ENCODE assay signal across 3 cellular contexts in the genomic region with DNA sequence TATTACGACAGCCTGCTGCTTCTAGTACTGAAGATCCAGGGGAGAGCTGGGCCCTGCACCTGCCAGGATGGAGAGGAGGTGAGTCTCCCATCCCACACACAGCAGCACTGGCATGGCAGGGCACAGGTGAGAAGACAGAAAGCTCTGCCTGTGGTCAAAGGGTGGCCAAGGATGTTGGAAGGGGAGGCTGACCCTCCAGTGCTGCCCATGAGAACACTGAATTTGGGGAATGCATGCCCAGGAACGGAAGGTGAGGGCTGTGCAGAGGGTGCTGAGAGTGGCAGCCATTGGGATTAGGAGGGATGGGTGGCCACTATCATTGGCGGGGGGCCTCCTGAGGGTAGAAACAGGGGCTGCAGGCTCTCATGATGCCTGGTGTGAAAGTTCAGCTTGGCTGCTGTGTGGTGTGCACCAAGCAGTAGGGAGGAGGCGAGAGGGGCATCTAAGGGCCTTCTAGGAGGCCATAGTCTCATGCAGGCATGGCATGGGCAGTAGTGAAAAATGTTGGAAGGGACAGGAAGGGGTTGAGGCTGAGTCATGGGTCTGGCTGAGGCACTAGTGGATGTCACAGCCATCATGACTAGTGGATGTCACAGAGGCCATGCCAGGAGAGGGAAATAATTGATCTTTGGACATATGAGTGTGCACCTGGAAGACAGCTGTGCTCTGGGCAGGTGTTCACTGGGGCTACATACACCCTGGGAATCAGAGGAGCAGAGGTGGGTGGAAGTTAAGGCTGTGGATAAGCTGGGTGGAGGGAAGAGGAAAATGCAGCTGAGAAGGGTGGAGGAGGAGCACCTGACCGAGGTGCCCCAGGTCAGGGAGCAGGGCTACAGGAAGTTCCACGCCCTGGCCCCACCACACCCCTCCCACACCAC.
TF ChIP-seq lines count a peak whose summit lies in the region.

No MANE protein-coding gene starts in this region.

TF ChIP-seq in HEK293, 187 proteins besides CTCF, POLR2A, EP300 and RAD21 (continued from another document):
- TF ChIP-seq SCRT2 (tag by site-specific recombination; IDR thresholded peaks at IDR 0.05) = no peak

TF ChIP-seq in WTC11, 78 proteins besides CTCF, POLR2A, EP300 and RAD21:
- TF ChIP-seq SP1 (CRISPR knock-in tag; conservative IDR thresholded peaks at IDR 0.05) = no peak
- TF ChIP-seq ZNF263 (CRISPR knock-in tag; IDR thresholded peaks at IDR 0.05; ENCODE audit: low read depth) = no peak
- TF ChIP-seq ZNF121 (CRISPR knock-in tag; IDR thresholded peaks at IDR 0.05) = no peak
- TF ChIP-seq CREB1 (CRISPR knock-in tag; IDR thresholded peaks at IDR 0.05) = no peak

TF ChIP-seq in GM23338, 12 proteins besides CTCF, POLR2A, EP300 and RAD21 (continued from another document):
- no peak for TF ChIP-seq ZNF331 (CRISPR knock-in tag; IDR thresholded peaks at IDR 0.05; ENCODE audit: low read depth)
- no peak for TF ChIP-seq POLR2AphosphoS5 (IDR thresholded peaks at IDR 0.05; ENCODE audit: low read depth)
- no peak for TF ChIP-seq JUNB (IDR thresholded peaks at IDR 0.05; ENCODE audit: unreplicated experiment)
- TF ChIP-seq, protein P1, sequence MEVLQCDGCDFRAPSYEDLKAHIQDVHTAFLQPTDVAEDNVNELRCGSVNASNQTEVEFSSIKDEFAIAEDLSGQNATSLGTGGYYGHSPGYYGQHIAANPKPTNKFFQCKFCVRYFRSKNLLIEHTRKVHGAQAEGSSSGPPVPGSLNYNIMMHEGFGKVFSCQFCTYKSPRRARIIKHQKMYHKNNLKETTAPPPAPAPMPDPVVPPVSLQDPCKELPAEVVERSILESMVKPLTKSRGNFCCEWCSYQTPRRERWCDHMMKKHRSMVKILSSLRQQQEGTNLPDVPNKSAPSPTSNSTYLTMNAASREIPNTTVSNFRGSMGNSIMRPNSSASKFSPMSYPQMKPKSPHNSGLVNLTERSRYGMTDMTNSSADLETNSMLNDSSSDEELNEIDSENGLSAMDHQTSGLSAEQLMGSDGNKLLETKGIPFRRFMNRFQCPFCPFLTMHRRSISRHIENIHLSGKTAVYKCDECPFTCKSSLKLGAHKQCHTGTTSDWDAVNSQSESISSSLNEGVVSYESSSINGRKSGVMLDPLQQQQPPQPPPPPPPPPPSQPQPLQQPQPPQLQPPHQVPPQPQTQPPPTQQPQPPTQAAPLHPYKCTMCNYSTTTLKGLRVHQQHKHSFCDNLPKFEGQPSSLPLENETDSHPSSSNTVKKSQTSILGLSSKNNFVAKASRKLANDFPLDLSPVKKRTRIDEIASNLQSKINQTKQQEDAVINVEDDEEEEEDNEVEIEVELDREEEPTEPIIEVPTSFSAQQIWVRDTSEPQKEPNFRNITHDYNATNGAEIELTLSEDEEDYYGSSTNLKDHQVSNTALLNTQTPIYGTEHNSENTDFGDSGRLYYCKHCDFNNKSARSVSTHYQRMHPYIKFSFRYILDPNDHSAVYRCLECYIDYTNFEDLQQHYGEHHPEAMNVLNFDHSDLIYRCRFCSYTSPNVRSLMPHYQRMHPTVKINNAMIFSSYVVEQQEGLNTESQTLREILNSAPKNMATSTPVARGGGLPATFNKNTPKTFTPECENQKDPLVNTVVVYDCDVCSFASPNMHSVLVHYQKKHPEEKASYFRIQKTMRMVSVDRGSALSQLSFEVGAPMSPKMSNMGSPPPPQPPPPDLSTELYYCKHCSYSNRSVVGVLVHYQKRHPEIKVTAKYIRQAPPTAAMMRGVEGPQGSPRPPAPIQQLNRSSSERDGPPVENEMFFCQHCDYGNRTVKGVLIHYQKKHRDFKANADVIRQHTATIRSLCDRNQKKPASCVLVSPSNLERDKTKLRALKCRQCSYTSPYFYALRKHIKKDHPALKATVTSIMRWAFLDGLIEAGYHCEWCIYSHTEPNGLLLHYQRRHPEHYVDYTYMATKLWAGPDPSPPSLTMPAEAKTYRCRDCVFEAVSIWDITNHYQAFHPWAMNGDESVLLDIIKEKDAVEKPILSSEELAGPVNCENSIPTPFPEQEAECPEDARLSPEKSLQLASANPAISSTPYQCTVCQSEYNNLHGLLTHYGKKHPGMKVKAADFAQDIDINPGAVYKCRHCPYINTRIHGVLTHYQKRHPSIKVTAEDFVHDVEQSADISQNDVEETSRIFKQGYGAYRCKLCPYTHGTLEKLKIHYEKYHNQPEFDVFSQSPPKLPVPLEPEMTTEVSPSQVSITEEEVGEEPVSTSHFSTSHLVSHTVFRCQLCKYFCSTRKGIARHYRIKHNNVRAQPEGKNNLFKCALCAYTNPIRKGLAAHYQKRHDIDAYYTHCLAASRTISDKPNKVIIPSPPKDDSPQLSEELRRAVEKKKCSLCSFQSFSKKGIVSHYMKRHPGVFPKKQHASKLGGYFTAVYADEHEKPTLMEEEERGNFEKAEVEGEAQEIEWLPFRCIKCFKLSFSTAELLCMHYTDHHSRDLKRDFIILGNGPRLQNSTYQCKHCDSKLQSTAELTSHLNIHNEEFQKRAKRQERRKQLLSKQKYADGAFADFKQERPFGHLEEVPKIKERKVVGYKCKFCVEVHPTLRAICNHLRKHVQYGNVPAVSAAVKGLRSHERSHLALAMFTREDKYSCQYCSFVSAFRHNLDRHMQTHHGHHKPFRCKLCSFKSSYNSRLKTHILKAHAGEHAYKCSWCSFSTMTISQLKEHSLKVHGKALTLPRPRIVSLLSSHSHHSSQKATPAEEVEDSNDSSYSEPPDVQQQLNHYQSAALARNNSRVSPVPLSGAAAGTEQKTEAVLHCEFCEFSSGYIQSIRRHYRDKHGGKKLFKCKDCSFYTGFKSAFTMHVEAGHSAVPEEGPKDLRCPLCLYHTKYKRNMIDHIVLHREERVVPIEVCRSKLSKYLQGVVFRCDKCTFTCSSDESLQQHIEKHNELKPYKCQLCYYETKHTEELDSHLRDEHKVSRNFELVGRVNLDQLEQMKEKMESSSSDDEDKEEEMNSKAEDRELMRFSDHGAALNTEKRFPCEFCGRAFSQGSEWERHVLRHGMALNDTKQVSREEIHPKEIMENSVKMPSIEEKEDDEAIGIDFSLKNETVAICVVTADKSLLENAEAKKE (CRISPR knock-in tag; IDR thresholded peaks at IDR 0.05) = no peak
- TF ChIP-seq ZNF114 (CRISPR knock-in tag; IDR thresholded peaks at IDR 0.05) = no peak
- no peak for TF ChIP-seq EZH2phosphoT487 (IDR thresholded peaks at IDR 0.05; ENCODE audit: unreplicated experiment)
- no peak for TF ChIP-seq ETS1 (IDR thresholded peaks at IDR 0.05)
- no peak for TF ChIP-seq REST (IDR thresholded peaks at IDR 0.05; ENCODE audit: unreplicated experiment)
- no peak for TF ChIP-seq CREB1 (CRISPR knock-in tag; IDR thresholded peaks at IDR 0.05; ENCODE audit: low read depth)
